Comparison of ENCODE assay signal across 1 cellular context in the genomic region with DNA sequence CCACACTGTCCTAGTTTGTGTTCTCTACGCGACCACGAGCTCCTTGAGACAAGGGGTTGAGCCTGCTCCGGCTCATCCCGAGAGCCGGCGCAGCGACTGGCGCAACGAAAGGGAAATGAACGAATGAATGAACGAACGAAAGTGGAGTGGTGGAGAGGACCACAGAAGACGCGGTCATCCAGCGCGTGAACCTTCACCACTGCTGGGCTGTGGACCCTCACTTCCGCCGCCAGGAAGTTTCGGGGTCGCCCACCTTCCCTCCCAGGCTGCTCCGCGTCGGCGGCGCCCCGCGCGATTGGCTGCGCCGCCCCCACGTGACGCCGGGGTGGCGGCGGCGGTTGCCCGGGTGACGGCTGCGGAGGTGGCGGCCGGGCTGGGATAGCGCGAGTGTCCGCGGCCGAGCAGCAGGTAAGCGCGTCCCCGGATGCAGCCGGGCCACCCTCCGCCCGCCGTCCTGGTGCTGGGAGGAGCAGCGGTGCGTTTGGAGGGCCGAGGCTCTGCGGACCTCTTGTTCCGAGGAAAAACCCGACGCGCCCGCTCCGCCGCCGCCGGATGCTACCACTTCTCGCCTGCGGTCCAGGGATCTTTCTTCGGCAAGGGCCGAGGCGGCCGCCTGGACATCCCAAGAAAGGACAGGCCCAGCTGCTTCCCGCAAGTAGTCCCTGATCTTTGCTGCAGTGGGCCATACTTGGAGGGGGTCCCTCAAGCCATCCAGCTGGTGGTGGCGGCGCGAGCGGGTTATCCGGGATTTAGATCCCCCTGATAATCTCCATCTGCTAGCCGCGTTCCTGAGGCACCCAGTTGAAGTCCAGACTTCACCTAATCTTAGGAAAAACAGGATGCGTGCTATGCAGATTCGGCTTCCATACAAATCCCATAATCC.
TF ChIP-seq lines count a peak whose summit lies in the region.

A gene with protein sequence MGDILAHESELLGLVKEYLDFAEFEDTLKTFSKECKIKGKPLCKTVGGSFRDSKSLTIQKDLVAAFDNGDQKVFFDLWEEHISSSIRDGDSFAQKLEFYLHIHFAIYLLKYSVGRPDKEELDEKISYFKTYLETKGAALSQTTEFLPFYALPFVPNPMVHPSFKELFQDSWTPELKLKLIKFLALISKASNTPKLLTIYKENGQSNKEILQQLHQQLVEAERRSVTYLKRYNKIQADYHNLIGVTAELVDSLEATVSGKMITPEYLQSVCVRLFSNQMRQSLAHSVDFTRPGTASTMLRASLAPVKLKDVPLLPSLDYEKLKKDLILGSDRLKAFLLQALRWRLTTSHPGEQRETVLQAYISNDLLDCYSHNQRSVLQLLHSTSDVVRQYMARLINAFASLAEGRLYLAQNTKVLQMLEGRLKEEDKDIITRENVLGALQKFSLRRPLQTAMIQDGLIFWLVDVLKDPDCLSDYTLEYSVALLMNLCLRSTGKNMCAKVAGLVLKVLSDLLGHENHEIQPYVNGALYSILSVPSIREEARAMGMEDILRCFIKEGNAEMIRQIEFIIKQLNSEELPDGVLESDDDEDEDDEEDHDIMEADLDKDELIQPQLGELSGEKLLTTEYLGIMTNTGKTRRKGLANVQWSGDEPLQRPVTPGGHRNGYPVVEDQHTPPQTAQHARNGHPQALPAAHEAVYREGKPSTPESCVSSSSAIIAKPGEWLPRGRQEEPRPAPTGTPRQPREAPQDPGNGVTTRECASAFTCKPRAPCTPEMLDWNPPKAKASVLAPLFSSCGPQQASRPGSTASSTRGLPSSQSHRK (plus strand): TSS at position 341 of the 883 bp plus-strand sequence. CDS start 7,608 bp downstream, outside the sequence.

TF ChIP-seq in GM12878, 131 proteins besides CTCF, POLR2A, EP300 and RAD21 (continues in another document):
- TF ChIP-seq, protein P1, sequence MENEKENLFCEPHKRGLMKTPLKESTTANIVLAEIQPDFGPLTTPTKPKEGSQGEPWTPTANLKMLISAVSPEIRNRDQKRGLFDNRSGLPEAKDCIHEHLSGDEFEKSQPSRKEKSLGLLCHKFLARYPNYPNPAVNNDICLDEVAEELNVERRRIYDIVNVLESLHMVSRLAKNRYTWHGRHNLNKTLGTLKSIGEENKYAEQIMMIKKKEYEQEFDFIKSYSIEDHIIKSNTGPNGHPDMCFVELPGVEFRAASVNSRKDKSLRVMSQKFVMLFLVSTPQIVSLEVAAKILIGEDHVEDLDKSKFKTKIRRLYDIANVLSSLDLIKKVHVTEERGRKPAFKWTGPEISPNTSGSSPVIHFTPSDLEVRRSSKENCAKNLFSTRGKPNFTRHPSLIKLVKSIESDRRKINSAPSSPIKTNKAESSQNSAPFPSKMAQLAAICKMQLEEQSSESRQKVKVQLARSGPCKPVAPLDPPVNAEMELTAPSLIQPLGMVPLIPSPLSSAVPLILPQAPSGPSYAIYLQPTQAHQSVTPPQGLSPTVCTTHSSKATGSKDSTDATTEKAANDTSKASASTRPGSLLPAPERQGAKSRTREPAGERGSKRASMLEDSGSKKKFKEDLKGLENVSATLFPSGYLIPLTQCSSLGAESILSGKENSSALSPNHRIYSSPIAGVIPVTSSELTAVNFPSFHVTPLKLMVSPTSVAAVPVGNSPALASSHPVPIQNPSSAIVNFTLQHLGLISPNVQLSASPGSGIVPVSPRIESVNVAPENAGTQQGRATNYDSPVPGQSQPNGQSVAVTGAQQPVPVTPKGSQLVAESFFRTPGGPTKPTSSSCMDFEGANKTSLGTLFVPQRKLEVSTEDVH (IDR thresholded peaks at IDR 0.05; ENCODE audit: low read depth, partially characterized antibody), result no peak
- TF ChIP-seq, protein P2, sequence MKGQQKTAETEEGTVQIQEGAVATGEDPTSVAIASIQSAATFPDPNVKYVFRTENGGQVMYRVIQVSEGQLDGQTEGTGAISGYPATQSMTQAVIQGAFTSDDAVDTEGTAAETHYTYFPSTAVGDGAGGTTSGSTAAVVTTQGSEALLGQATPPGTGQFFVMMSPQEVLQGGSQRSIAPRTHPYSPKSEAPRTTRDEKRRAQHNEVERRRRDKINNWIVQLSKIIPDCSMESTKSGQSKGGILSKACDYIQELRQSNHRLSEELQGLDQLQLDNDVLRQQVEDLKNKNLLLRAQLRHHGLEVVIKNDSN (IDR thresholded peaks at IDR 0.05; ENCODE audit: borderline replicate concordance, extremely low read length, insufficient read depth, low read depth, low read length), result peak; percentile 99
- TF ChIP-seq SUZ12 (IDR thresholded peaks at IDR 0.05; ENCODE audit: unreplicated experiment) (no peak), PAX5 (IDR thresholded peaks at IDR 0.05; ENCODE audit: borderline replicate concordance, low read depth, low read length) (0 out of 2 replicates have a peak, but pooled peaks have one; percentile 18), ZNF24 (IDR thresholded peaks at IDR 0.05) (peak; percentile 98), NBN (IDR thresholded peaks at IDR 0.05) (0 out of 2 replicates have a peak, but pooled peaks have one; percentile 40), EGR1 (IDR thresholded peaks at IDR 0.05; ENCODE audit: borderline replicate concordance in 1 of 2, low read depth in 2 of 2, low read length in 2 of 2) (peak in 1 of 2 experiments; percentile 79; a peak in 2 of 3 replicates), CREB1 (IDR thresholded peaks at IDR 0.05; ENCODE audit: low read depth) (peak; percentile 31; the same call in 1 of the 2 replicates), YY1 (IDR thresholded peaks at IDR 0.05; ENCODE audit: low read depth, low read length) (peak; percentile 51; the same call in 1 of the 2 replicates), BACH1 (IDR thresholded peaks at IDR 0.05; ENCODE audit: borderline replicate concordance) (peak; percentile 65; the same call in 1 of the 2 replicates), TAF1 (IDR thresholded peaks at IDR 0.05; ENCODE audit: borderline replicate concordance, low read depth, low read length) (peak; percentile 51; the same call in 1 of the 2 replicates), MXI1 (IDR thresholded peaks at IDR 0.05; ENCODE audit: low read depth, low read length) (peak; percentile 84; the same call in 1 of the 2 replicates), RELA (IDR thresholded peaks at IDR 0.05; ENCODE audit: borderline replicate concordance, partially characterized antibody) (peak; percentile 93), KLF5 (IDR thresholded peaks at IDR 0.05; ENCODE audit: partially characterized antibody) (peak; percentile 53), KDM1A (IDR thresholded peaks at IDR 0.05; ENCODE audit: borderline replicate concordance) (no peak), RB1 (IDR thresholded peaks at IDR 0.05; ENCODE audit: borderline replicate concordance) (no peak), POLR2AphosphoS5 (IDR thresholded peaks at IDR 0.05; ENCODE audit: low read length) (peak; percentile 87), ZNF384 (IDR thresholded peaks at IDR 0.05; ENCODE audit: borderline replicate concordance, low read depth, low read length) (no peak), NRF1 (conservative IDR thresholded peaks at IDR 0.05; ENCODE audit: low read depth, low read length) (no peak), JUNB (IDR thresholded peaks at IDR 0.05) (no peak), HDAC2 (IDR thresholded peaks at IDR 0.05) (no peak), CHD1 (IDR thresholded peaks at IDR 0.05; ENCODE audit: low read depth, low read length) (no peak), MTA2 (IDR thresholded peaks at IDR 0.05; ENCODE audit: low read depth) (0 out of 2 replicates have a peak, but pooled peaks have one; percentile 36), SIN3A (IDR thresholded peaks at IDR 0.05; ENCODE audit: low read depth, low read length) (peak; percentile 85), CHD2 (IDR thresholded peaks at IDR 0.05; ENCODE audit: borderline replicate concordance, low read depth, low read length) (peak; percentile 26; the same call in 1 of the 2 replicates), IKZF1 (conservative IDR thresholded peaks at IDR 0.05) (peak; percentile 78), RUNX3 (IDR thresholded peaks at IDR 0.05; ENCODE audit: low read length) (peak; percentile 65), CEBPB (IDR thresholded peaks at IDR 0.05; ENCODE audit: borderline replicate concordance in 1 of 2, low read depth in 2 of 2, low read length in 2 of 2) (no peak), ZNF207 (IDR thresholded peaks at IDR 0.05; ENCODE audit: borderline replicate concordance) (0 out of 2 replicates have a peak, but pooled peaks have one; percentile 69), ZZZ3 (IDR thresholded peaks at IDR 0.05; ENCODE audit: control insufficient read depth, insufficient read length, low read depth) (no peak)
- TF ChIP-seq, protein P3, sequence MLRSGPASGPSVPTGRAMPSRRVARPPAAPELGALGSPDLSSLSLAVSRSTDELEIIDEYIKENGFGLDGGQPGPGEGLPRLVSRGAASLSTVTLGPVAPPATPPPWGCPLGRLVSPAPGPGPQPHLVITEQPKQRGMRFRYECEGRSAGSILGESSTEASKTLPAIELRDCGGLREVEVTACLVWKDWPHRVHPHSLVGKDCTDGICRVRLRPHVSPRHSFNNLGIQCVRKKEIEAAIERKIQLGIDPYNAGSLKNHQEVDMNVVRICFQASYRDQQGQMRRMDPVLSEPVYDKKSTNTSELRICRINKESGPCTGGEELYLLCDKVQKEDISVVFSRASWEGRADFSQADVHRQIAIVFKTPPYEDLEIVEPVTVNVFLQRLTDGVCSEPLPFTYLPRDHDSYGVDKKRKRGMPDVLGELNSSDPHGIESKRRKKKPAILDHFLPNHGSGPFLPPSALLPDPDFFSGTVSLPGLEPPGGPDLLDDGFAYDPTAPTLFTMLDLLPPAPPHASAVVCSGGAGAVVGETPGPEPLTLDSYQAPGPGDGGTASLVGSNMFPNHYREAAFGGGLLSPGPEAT (IDR thresholded peaks at IDR 0.05; ENCODE audit: low read depth), result peak; percentile 43; the same call in 1 of the 2 replicates
- TF ChIP-seq, protein P4, sequence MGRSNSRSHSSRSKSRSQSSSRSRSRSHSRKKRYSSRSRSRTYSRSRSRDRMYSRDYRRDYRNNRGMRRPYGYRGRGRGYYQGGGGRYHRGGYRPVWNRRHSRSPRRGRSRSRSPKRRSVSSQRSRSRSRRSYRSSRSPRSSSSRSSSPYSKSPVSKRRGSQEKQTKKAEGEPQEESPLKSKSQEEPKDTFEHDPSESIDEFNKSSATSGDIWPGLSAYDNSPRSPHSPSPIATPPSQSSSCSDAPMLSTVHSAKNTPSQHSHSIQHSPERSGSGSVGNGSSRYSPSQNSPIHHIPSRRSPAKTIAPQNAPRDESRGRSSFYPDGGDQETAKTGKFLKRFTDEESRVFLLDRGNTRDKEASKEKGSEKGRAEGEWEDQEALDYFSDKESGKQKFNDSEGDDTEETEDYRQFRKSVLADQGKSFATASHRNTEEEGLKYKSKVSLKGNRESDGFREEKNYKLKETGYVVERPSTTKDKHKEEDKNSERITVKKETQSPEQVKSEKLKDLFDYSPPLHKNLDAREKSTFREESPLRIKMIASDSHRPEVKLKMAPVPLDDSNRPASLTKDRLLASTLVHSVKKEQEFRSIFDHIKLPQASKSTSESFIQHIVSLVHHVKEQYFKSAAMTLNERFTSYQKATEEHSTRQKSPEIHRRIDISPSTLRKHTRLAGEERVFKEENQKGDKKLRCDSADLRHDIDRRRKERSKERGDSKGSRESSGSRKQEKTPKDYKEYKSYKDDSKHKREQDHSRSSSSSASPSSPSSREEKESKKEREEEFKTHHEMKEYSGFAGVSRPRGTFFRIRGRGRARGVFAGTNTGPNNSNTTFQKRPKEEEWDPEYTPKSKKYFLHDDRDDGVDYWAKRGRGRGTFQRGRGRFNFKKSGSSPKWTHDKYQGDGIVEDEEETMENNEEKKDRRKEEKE (IDR thresholded peaks at IDR 0.05), result no peak
- TF ChIP-seq, protein P5, sequence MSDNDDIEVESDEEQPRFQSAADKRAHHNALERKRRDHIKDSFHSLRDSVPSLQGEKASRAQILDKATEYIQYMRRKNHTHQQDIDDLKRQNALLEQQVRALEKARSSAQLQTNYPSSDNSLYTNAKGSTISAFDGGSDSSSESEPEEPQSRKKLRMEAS (IDR thresholded peaks at IDR 0.05; ENCODE audit: low read depth, low read length), result peak; percentile 94
- TF ChIP-seq, protein P6, sequence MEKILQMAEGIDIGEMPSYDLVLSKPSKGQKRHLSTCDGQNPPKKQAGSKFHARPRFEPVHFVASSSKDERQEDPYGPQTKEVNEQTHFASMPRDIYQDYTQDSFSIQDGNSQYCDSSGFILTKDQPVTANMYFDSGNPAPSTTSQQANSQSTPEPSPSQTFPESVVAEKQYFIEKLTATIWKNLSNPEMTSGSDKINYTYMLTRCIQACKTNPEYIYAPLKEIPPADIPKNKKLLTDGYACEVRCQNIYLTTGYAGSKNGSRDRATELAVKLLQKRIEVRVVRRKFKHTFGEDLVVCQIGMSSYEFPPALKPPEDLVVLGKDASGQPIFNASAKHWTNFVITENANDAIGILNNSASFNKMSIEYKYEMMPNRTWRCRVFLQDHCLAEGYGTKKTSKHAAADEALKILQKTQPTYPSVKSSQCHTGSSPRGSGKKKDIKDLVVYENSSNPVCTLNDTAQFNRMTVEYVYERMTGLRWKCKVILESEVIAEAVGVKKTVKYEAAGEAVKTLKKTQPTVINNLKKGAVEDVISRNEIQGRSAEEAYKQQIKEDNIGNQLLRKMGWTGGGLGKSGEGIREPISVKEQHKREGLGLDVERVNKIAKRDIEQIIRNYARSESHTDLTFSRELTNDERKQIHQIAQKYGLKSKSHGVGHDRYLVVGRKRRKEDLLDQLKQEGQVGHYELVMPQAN (conservative IDR thresholded peaks at IDR 0.05), result peak; percentile 92
- TF ChIP-seq, protein P7, sequence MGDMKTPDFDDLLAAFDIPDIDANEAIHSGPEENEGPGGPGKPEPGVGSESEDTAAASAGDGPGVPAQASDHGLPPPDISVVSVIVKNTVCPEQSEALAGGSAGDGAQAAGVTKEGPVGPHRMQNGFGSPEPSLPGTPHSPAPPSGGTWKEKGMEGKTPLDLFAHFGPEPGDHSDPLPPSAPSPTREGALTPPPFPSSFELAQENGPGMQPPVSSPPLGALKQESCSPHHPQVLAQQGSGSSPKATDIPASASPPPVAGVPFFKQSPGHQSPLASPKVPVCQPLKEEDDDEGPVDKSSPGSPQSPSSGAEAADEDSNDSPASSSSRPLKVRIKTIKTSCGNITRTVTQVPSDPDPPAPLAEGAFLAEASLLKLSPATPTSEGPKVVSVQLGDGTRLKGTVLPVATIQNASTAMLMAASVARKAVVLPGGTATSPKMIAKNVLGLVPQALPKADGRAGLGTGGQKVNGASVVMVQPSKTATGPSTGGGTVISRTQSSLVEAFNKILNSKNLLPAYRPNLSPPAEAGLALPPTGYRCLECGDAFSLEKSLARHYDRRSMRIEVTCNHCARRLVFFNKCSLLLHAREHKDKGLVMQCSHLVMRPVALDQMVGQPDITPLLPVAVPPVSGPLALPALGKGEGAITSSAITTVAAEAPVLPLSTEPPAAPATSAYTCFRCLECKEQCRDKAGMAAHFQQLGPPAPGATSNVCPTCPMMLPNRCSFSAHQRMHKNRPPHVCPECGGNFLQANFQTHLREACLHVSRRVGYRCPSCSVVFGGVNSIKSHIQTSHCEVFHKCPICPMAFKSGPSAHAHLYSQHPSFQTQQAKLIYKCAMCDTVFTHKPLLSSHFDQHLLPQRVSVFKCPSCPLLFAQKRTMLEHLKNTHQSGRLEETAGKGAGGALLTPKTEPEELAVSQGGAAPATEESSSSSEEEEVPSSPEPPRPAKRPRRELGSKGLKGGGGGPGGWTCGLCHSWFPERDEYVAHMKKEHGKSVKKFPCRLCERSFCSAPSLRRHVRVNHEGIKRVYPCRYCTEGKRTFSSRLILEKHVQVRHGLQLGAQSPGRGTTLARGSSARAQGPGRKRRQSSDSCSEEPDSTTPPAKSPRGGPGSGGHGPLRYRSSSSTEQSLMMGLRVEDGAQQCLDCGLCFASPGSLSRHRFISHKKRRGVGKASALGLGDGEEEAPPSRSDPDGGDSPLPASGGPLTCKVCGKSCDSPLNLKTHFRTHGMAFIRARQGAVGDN (IDR thresholded peaks at IDR 0.05), result peak; percentile 68
